ENCODE assay signal across 9 cellular contexts in the genomic region with DNA sequence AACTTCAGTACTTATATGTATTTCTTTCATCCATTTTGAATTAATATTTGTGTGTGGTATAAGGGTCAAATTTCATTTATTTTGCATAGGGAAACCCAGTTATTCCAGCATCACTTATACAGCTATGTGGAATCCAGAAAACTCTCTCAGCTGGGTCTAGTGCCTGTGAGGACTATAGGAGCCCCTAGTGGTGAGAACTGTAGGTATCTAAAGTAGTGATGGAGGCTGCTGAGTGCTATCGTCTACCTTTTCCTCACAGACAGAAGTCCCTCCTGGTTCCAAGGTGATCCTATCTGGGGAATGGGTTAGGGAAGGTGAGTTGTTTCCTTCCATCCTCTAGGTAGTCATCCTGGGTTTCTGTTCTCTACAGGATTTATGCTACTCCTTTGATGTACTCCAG.
DNase-seq lines count a peak whose midpoint lies in the region; ATAC-seq and TF ChIP-seq lines count a peak whose summit lies in the region.
"Had no signal": no experiment of that assay in that cellular context is flagged by ENCODE, and none has a peak within 500 bp of the region (broad histone marks: within the 10 kb centered on the region; RNA-seq: fewer than 3 reads in every experiment).

No MANE protein-coding gene starts in this region.

- H3K79me2 ChIP-seq in DND-41 (ENCODE audit: insufficient read depth, low read length) = no peaks in the 10 kb centered on the region

- H2AFZ ChIP-seq in DND-41 (ENCODE audit: low read depth, low read length) = no peak overlapping the region

- TF ChIP-seq CTCF in DND-41 (IDR thresholded peaks at IDR 0.05; ENCODE audit: borderline replicate concordance, extremely low read depth, low read length, poor library complexity, severe bottlenecking) (peak; percentile 35), HFFc6 (IDR thresholded peaks at IDR 0.05) (peak; percentile 28; the same call in 1 of the 2 replicates), esophagus muscularis mucosa (IDR thresholded peaks at IDR 0.05) (peak in 1 of 3 experiments; percentile 4)

- intact Hi-C loops in esophagus muscularis mucosa (cut with DNase I) = no loop called here

- H3K27me3 ChIP-seq in DND-41 (ENCODE audit: insufficient read depth, low read length, poor library complexity) (no peaks in the 10 kb centered on the region), esophagus muscularis mucosa (no peaks in the 10 kb centered on the region)

- WGBS in esophagus muscularis mucosa = 87% methylated on average over 1 of the region's 1 CpG

- no peak for DNase-seq in DND-41
- no peak for DNase-seq in HFFc6
- DNase-seq in SK-N-DZ (ENCODE audit: low spot score) = peak; percentile 1
- DNase-seq in kidney glomerular epithelial cell (lab: John Stamatoyannopoulos, UW) = peak; percentile 5
- no peak for DNase-seq in esophagus muscularis mucosa (ENCODE audit: extremely low spot score)
- no peak for DNase-seq in stimulated activated CD4-positive, alpha-beta T cell treated with anti-CD3 and anti-CD28 coated beads, Interleukin-4, amount 100 ng/mL, for 1 hour
- no peak for DNase-seq in NCI-H146 (lab: John Stamatoyannopoulos, UW)
- DNase-seq: NCI-H2029 treated with DMSO at 0.1 percent for 48 hours had no signal

- no peaks in the 10 kb centered on the region for H3K36me3 Mint-ChIP-seq in HFFc6 (ENCODE audit: low read depth)

- no peak overlapping the region for H3K27ac Mint-ChIP-seq in HFFc6

- no peaks in the 10 kb centered on the region for H3K4me1 Mint-ChIP-seq in HFFc6 (ENCODE audit: low read depth)

- no peak for TF ChIP-seq EP300 in esophagus muscularis mucosa (IDR thresholded peaks at IDR 0.05)

- ATAC-seq in DND-41 (ENCODE audit: insufficient read depth, low read depth) (no peak), HG03520 (IDR thresholded peaks at IDR 0.05; ENCODE audit: unreplicated experiment) (no peak)

- H3K27me3 Mint-ChIP-seq in HFFc6 (ENCODE audit: insufficient read depth) = no peaks in the 10 kb centered on the region

- peaks cover 13% of the 10 kb centered on the region for H3K9me3 Mint-ChIP-seq in HFFc6

- H3K9me3 ChIP-seq in DND-41 (ENCODE audit: insufficient read depth, low read length, severe bottlenecking) (no peaks in the 10 kb centered on the region), esophagus muscularis mucosa (peaks cover 0 to 6% (median 2%) of the 10 kb centered on the region in 4 donors)

- H3K4me1 ChIP-seq in DND-41 (ENCODE audit: insufficient read depth, low read length) (no peaks in the 10 kb centered on the region), esophagus muscularis mucosa (peaks cover 0 to 10% (median 5%) of the 10 kb centered on the region in 4 donors)

- no peak overlapping the region for H3K27ac ChIP-seq in DND-41 (ENCODE audit: low read length)
- no peak overlapping the region for H3K27ac ChIP-seq in esophagus muscularis mucosa (replicated peaks in 1 of 4)

- H3K9ac ChIP-seq in DND-41 (ENCODE audit: low read depth, low read length) = no peak overlapping the region

- no peak overlapping the region for H3K4me2 ChIP-seq in DND-41 (ENCODE audit: insufficient read depth, low read length)

- no peak overlapping the region for H3K4me3 ChIP-seq in DND-41 (ENCODE audit: low read depth in 1 of 2, low read length in 2 of 2)
- no peak overlapping the region for H3K4me3 ChIP-seq in esophagus muscularis mucosa

- no peaks in the 10 kb centered on the region for H3K36me3 ChIP-seq in DND-41 (ENCODE audit: insufficient read depth, low read length)
- H3K36me3 ChIP-seq in esophagus muscularis mucosa = no peaks in the 10 kb centered on the region

- no peaks in the 10 kb centered on the region for H4K20me1 ChIP-seq in DND-41 (ENCODE audit: insufficient read depth, low read length)

- no peak overlapping the region for H3K4me3 Mint-ChIP-seq in HFFc6

- TF ChIP-seq POLR2A in esophagus muscularis mucosa (IDR thresholded peaks at IDR 0.05; ENCODE audit: low read depth) = no peak

Comparison
In these comparisons a context has a peak if more than half of its experiments do, and no peak if none do; other contexts are left out.
1. DNase-seq: peak in SK-N-DZ (single experiment) and kidney glomerular epithelial cell (single experiment); none in DND-41 (single experiment), HFFc6 (single experiment), esophagus muscularis mucosa (single experiment), stimulated activated CD4-positive, alpha-beta T cell treated with anti-CD3 and anti-CD28 coated beads, Interleukin-4, amount 100 ng/mL, for 1 hour (single experiment) and NCI-H146 (single experiment).